In genomic region chr22:46287873-46288751, GRCh38 we compare ENCODE assay signal across 9 cellular contexts. TPM values are rescaled to one million over a fixed set of nuclear protein-coding genes. Genes with fewer than 3 reads are reported as not detected.
DNase-seq lines count a peak whose midpoint lies in the region; ATAC-seq, FAIRE-seq and TF ChIP-seq lines count a peak whose summit lies in the region.
"Had no signal": no experiment of that assay in that cellular context is flagged by ENCODE, and none has a peak within 500 bp of the region (broad histone marks: within the 10 kb centered on the region; RNA-seq: fewer than 3 reads in every experiment).

No MANE protein-coding gene starts in this region.

- ATAC-seq in HG03175 (IDR thresholded peaks at IDR 0.05; ENCODE audit: unreplicated experiment) (peak; percentile 78), pancreas (peak in 3 of 4 donors; percentile 6 to 32 (median 6)), HG02571 (IDR thresholded peaks at IDR 0.05; ENCODE audit: unreplicated experiment) (no peak)

- peaks cover 6% of the 10 kb centered on the region for H3K4me1 Mint-ChIP-seq in activated naive CD8-positive, alpha-beta T cell treated with anti-CD3 and anti-CD28 coated beads for 36 hours
- peaks cover 2% of the 10 kb centered on the region for H3K4me1 Mint-ChIP-seq in HFFc6 (ENCODE audit: low read depth)

- peak overlapping the region; percentile 71 for H3K4me3 Mint-ChIP-seq in activated naive CD8-positive, alpha-beta T cell treated with anti-CD3 and anti-CD28 coated beads for 36 hours
- no peak overlapping the region for H3K4me3 Mint-ChIP-seq in HFFc6

- no peaks in the 10 kb centered on the region for H3K27me3 ChIP-seq in pancreas

- peak overlapping the region; percentile 76 for H3K27ac Mint-ChIP-seq in activated naive CD8-positive, alpha-beta T cell treated with anti-CD3 and anti-CD28 coated beads for 36 hours
- H3K27ac Mint-ChIP-seq in HFFc6: no peak overlapping the region

- TF ChIP-seq CTCF in pancreas (IDR thresholded peaks at IDR 0.05) (no peak), HFFc6 (IDR thresholded peaks at IDR 0.05) (no peak)

- H3K4me3 ChIP-seq in pancreas: no peak overlapping the region

- H3K27ac ChIP-seq in pancreas: peak overlapping the region; percentile 31 to 52 (median 49)

- no peaks in the 10 kb centered on the region for H3K9me3 Mint-ChIP-seq in activated naive CD8-positive, alpha-beta T cell treated with anti-CD3 and anti-CD28 coated beads for 36 hours
- no peaks in the 10 kb centered on the region; the same call in 1 of the 2 replicates for H3K9me3 Mint-ChIP-seq in HFFc6

- H3K27me3 Mint-ChIP-seq in activated naive CD8-positive, alpha-beta T cell treated with anti-CD3 and anti-CD28 coated beads for 36 hours: no peaks in the 10 kb centered on the region
- no peaks in the 10 kb centered on the region; the same call in 1 of the 2 replicates for H3K27me3 Mint-ChIP-seq in HFFc6 (ENCODE audit: insufficient read depth)

- DNase-seq in activated CD4-positive, alpha-beta T cell treated with anti-CD3 and anti-CD28 coated beads for 48 hours: peak; percentile 12
- DNase-seq in activated CD4-positive, alpha-beta T cell treated with anti-CD3 and anti-CD28 coated beads, Interleukin-2, amount 50 U/mL, for 4 hours: no peak
- DNase-seq in activated naive CD8-positive, alpha-beta T cell treated with anti-CD3 and anti-CD28 coated beads for 36 hours: peak; percentile 39
- DNase-seq in pancreas (no peak), HFFc6 (no peak), HUDEP-2 (lab: John Stamatoyannopoulos, UW; ENCODE audit: unreplicated experiment in 76 of 76) (no peak)

- FAIRE-seq in pancreas (lab: Jason Lieb, UNC): no peak

- H3K9me3 ChIP-seq in pancreas: no peaks in the 10 kb centered on the region

- H3K36me3 ChIP-seq in pancreas: peaks cover 0 to 35% (median 7%) of the 10 kb centered on the region in 3 donors

- intact Hi-C loops in pancreas (cut with DNase I): no loop called here

- 78 to 83% methylated on average over 24 of the region's 24 CpGs for WGBS in pancreas, 2 donors

- H3K36me3 Mint-ChIP-seq in activated naive CD8-positive, alpha-beta T cell treated with anti-CD3 and anti-CD28 coated beads for 36 hours: peaks cover 17% of the 10 kb centered on the region
- H3K36me3 Mint-ChIP-seq in HFFc6 (ENCODE audit: low read depth): peaks cover 29% of the 10 kb centered on the region

- H3K4me1 ChIP-seq in pancreas: peaks cover 0 to 15% (median 8%) of the 10 kb centered on the region in 3 donors

RNA-seq across cellular contexts. Expression of gene GTSE1, which starts 8.6 kb away (rescaled TPM):
- 10 to 100 TPM; 37.3 to 42.0 TPM for total RNA-seq in activated naive CD8-positive, alpha-beta T cell treated with anti-CD3 and anti-CD28 coated beads for 36 hours
- total RNA-seq in pancreas: under 1 TPM in 5 of 6 donors, not detected in 1; 0.12 to 0.75 (median 0.35) TPM
- under 1 TPM; 0.16 to 0.23 TPM for polyA plus RNA-seq in pancreas
- 10 to 100 TPM; 12.4 to 30.5 (median 27.9) TPM for total RNA-seq in HFFc6 (2021; fragmentation: NEBNext Ultra II Directional; extraction: Animal tissue kit (Norgen Biotek cat#: 25700))

RNA-seq across cellular contexts. Expression of gene TTC38, which starts 20.3 kb away (rescaled TPM):
- total RNA-seq in activated naive CD8-positive, alpha-beta T cell treated with anti-CD3 and anti-CD28 coated beads for 36 hours: 1 to 10 TPM; 6.6 to 7.9 TPM
- 10 to 100 TPM; 18.6 to 28.1 (median 21.1) TPM for total RNA-seq in pancreas
- polyA plus RNA-seq in pancreas: 10 to 100 TPM; 28.2 to 32.8 TPM
- 10 to 100 TPM; 31.2 to 38.6 (median 36.6) TPM for total RNA-seq in HFFc6 (2021; fragmentation: NEBNext Ultra II Directional; extraction: Animal tissue kit (Norgen Biotek cat#: 25700))

RNA-seq across cellular contexts. Expression of gene PKDREJ, which starts 25.0 kb away (rescaled TPM):
- not detected for total RNA-seq in activated naive CD8-positive, alpha-beta T cell treated with anti-CD3 and anti-CD28 coated beads for 36 hours
- total RNA-seq in pancreas: under 1 TPM in 1 of 6 donors, not detected in 5; 0.06 TPM
- under 1 TPM; 0.04 to 0.05 TPM for polyA plus RNA-seq in pancreas
- total RNA-seq in HFFc6 (2021; fragmentation: NEBNext Ultra II Directional; extraction: Animal tissue kit (Norgen Biotek cat#: 25700)): not detected
- total RNA-seq: T-helper 1 cell treated with Interleukin-12 subunit alpha and Interleukin-12 subunit beta and Interleukin-4 antibody, amounts not matched to agents 30 ng/mL and 1 ng/mL, for 36 hours had no signal

RNA-seq across cellular contexts. Expression of gene CDPF1, which starts 38.0 kb away (rescaled TPM):
- 10 to 100 TPM in 1 of 2 experiments, 1 to 10 TPM in 1; 8.4 to 10.7 TPM for total RNA-seq in activated naive CD8-positive, alpha-beta T cell treated with anti-CD3 and anti-CD28 coated beads for 36 hours
- total RNA-seq in pancreas: 1 to 10 TPM; 2.9 to 4.6 (median 3.9) TPM
- 10 to 100 TPM in 1 of 2 donors, 1 to 10 TPM in 1; 9.2 to 12.0 TPM for polyA plus RNA-seq in pancreas
- total RNA-seq in HFFc6 (2021; fragmentation: NEBNext Ultra II Directional; extraction: Animal tissue kit (Norgen Biotek cat#: 25700)): 1 to 10 TPM; 6.4 to 9.3 (median 7.6) TPM

RNA-seq across cellular contexts. Expression of gene TRMU, which starts 47.4 kb away (rescaled TPM):
- 10 to 100 TPM; 60.2 to 70.0 TPM for total RNA-seq in activated naive CD8-positive, alpha-beta T cell treated with anti-CD3 and anti-CD28 coated beads for 36 hours
- 10 to 100 TPM; 15.0 to 27.6 (median 20.8) TPM for total RNA-seq in pancreas
- 10 to 100 TPM; 53.9 to 58.0 TPM for polyA plus RNA-seq in pancreas
- total RNA-seq in HFFc6 (2021; fragmentation: NEBNext Ultra II Directional; extraction: Animal tissue kit (Norgen Biotek cat#: 25700)): 10 to 100 TPM; 26.4 to 36.4 (median 32.4) TPM

Comparison
In these comparisons a context has a peak if more than half of its experiments do, and no peak if none do; other contexts are left out.
1. DNase-seq: peak in activated CD4-positive, alpha-beta T cell treated with anti-CD3 and anti-CD28 coated beads for 48 hours (single experiment) and activated naive CD8-positive, alpha-beta T cell treated with anti-CD3 and anti-CD28 coated beads for 36 hours (single experiment); none in activated CD4-positive, alpha-beta T cell treated with anti-CD3 and anti-CD28 coated beads, Interleukin-2, amount 50 U/mL, for 4 hours (0 of 2), pancreas (0 of 6), HFFc6 (single experiment) and HUDEP-2 (0 of 76).
2. RNA of gene GTSE1, which starts 8.6 kb away (total RNA-seq): 37.3 to 42.0 TPM in activated naive CD8-positive, alpha-beta T cell treated with anti-CD3 and anti-CD28 coated beads for 36 hours and 12.4 to 30.5 TPM in HFFc6; 0.12 to 0.75 TPM in pancreas; every median in the first group is over 4 times any median in the second.